Comparison of ENCODE assay signal across 1 cellular context in the genomic region with DNA sequence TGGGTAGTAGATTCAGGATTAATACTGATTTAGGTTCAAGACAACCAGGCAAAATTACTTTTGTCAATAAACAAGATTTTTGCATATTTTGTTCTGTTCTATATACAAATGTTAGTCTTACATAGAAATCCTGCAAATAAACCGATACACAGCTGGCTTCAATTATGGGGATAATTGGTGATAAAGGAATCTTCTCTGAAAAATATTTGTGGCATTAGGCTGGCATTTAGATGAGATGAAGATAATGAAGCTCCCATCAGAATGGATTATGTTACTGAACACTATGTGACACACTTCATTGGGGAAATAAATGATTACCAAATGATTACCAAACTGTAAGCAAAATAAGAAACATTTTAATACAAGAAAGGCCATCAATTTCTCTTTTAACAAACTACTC.
TF ChIP-seq lines count a peak whose summit lies in the region.

No MANE protein-coding gene starts in this region.

TF ChIP-seq in SK-N-SH, 30 proteins besides CTCF, POLR2A, EP300 and RAD21 (continued from another document):
- TF ChIP-seq REST (IDR thresholded peaks at IDR 0.05; ENCODE audit: low read depth, low read length) (no peak), GABPA (IDR thresholded peaks at IDR 0.05; ENCODE audit: low read depth) (peak; percentile 7; the same call in 1 of the 2 replicates), RFX5 (IDR thresholded peaks at IDR 0.05; ENCODE audit: low read length) (no peak), GATA2 (CRISPR knock-in tag; IDR thresholded peaks at IDR 0.05) (peak; percentile 76), TAF1 (IDR thresholded peaks at IDR 0.05; ENCODE audit: borderline replicate concordance, low read depth, low read length) (no peak), YY1 (IDR thresholded peaks at IDR 0.05; ENCODE audit: low read depth) (no peak), FOXM1 (IDR thresholded peaks at IDR 0.05; ENCODE audit: low read depth) (peak; percentile 39; the same call in 1 of the 2 replicates), RCOR1 (IDR thresholded peaks at IDR 0.05; ENCODE audit: low read length) (peak; percentile 95), FOXJ3 (CRISPR knock-in tag; IDR thresholded peaks at IDR 0.05) (no peak), RXRA (IDR thresholded peaks at IDR 0.05; ENCODE audit: borderline replicate concordance, low read depth) (no peak), ELF1 (IDR thresholded peaks at IDR 0.05) (no peak), CHD2 (IDR thresholded peaks at IDR 0.05; ENCODE audit: low read length, partially characterized antibody) (peak; percentile 44), SMC3 (IDR thresholded peaks at IDR 0.05; ENCODE audit: low read depth, low read length) (no peak), SIN3A (IDR thresholded peaks at IDR 0.05; ENCODE audit: borderline replicate concordance, low read depth, low read length) (no peak), JUND (IDR thresholded peaks at IDR 0.05) (peak; percentile 68), TCF12 (IDR thresholded peaks at IDR 0.05) (peak; percentile 97), MXI1 (IDR thresholded peaks at IDR 0.05; ENCODE audit: low read depth, low read length) (no peak), IRF3 (IDR thresholded peaks at IDR 0.05; ENCODE audit: low read depth, low read length) (no peak)
- TF ChIP-seq, protein P1, sequence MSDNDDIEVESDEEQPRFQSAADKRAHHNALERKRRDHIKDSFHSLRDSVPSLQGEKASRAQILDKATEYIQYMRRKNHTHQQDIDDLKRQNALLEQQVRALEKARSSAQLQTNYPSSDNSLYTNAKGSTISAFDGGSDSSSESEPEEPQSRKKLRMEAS (IDR thresholded peaks at IDR 0.05; ENCODE audit: low read depth): no peak
TF ChIP-seq in SK-N-SH: peak in this region for 12.
